In genomic region chr1:11641776-11642305, GRCh38 we compare ENCODE assay signal across 5 cellular contexts.
"Had no signal": no experiment of that assay in that cellular context is flagged by ENCODE, and none has a peak within 500 bp of the region (broad histone marks: within the 10 kb centered on the region; RNA-seq: fewer than 3 reads in every experiment).

No MANE protein-coding gene starts in this region.

- H3K27ac ChIP-seq: cardiac muscle cell had no signal

- DNase-seq: activated gamma-delta T cell, SIG-M5 had no signal

- FAIRE-seq: astrocyte, TTC549 had no signal

- H3K4me3 ChIP-seq: cardiac muscle cell had no signal

- H3K36me3 ChIP-seq: cardiac muscle cell had no signal
